In genomic region chr2:228649876-228650275, GRCh38 we compare ENCODE assay signal across 20 cellular contexts.
"Had no signal": no experiment of that assay in that cellular context is flagged by ENCODE, and none has a peak within 500 bp of the region (broad histone marks: within the 10 kb centered on the region; RNA-seq: fewer than 3 reads in every experiment).

No MANE protein-coding gene starts in this region.

- H3K27ac ChIP-seq: coronary artery, dorsolateral prefrontal cortex, esophagus muscularis mucosa, foreskin keratinocyte, gastroesophageal sphincter, hepatocyte, left lung, lower lobe of right lung had no signal

- ATAC-seq: foreskin keratinocyte; gastroesophageal sphincter; left lung; lower lobe of right lung; naive thymus-derived CD4-positive, alpha-beta T cell had no signal

- H3K36me3 ChIP-seq: esophagus muscularis mucosa, gastroesophageal sphincter, left lung, lower lobe of right lung had no signal

- H3K4me2 ChIP-seq: hepatocyte had no signal

- H3K27me3 ChIP-seq: dorsolateral prefrontal cortex, esophagus muscularis mucosa, foreskin keratinocyte, gastroesophageal sphincter, hepatocyte, left lung had no signal

- H3K9me3 ChIP-seq: esophagus muscularis mucosa, gastroesophageal sphincter, left lung, lower lobe of right lung had no signal

- H3K4me1 Mint-ChIP-seq: immature natural killer cell, memory B cell had no signal

- H3K4me3 Mint-ChIP-seq: immature natural killer cell; memory B cell; naive thymus-derived CD4-positive, alpha-beta T cell had no signal

- H3K27ac Mint-ChIP-seq: immature natural killer cell; memory B cell; naive thymus-derived CD4-positive, alpha-beta T cell had no signal

- H3K4me3 ChIP-seq: coronary artery, dorsolateral prefrontal cortex, esophagus muscularis mucosa, gastroesophageal sphincter, hepatocyte, left lung, lower lobe of right lung had no signal

- H3K36me3 Mint-ChIP-seq: immature natural killer cell; memory B cell; naive thymus-derived CD4-positive, alpha-beta T cell had no signal

- H3K27me3 Mint-ChIP-seq: memory B cell; naive thymus-derived CD4-positive, alpha-beta T cell had no signal

- DNase-seq: dermis blood vessel endothelial cell; dorsolateral prefrontal cortex; effector CD4-positive, alpha-beta T cell; effector memory CD4-positive, alpha-beta T cell; foreskin keratinocyte; hypothalamus; immature natural killer cell; islet precursor cell; kidney; kidney glomerular epithelial cell; left lung; lower lobe of right lung; mesendoderm; midbrain; naive thymus-derived CD4-positive, alpha-beta T cell had no signal

- H2AFZ ChIP-seq: hepatocyte had no signal

- H3K4me1 ChIP-seq: esophagus muscularis mucosa, foreskin keratinocyte, gastroesophageal sphincter, left lung, lower lobe of right lung had no signal

- H3K79me2 ChIP-seq: hepatocyte had no signal
